ENCODE assay signal across 8 cellular contexts in the genomic region with DNA sequence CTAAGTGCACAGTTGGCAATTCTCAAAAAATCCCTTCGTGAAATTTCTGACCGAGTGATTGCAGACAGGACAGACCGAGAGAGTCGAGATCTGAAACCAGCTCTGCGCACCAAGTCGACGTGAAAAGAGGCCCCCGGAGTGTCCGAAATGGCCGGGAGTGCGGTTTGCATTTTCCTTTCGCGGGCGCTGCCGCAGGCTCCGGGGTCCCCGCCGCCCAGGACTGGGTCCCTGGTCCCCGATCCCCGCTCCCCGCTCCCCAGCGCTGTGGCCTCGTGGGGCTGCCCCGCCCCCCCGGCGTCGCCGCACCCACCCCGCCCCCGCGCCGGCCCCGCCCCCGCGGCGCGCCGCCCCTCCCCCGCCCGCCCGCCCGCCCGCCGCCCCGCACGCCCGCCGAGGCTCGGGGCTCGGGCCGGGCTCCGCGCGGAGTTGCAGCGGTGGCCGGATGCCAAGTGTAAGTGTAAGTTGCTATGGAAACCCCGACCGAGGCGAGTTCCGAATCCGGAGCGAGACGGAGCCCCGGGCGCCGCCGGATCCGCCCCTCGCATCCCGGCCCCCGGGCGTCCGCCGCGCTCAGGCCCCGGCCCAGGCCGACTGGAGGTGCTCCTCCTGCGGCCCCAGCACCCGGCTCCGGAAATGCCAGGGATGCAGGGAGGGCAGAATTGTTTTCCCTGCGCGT. TPM values are rescaled to one million over a fixed set of nuclear protein-coding genes. Genes with fewer than 3 reads are reported as not detected.
DNase-seq lines count a peak whose midpoint lies in the region; ATAC-seq, FAIRE-seq and TF ChIP-seq lines count a peak whose summit lies in the region.

No MANE protein-coding gene starts in this region.

- ATAC-seq in GM19395 (IDR thresholded peaks at IDR 0.05; ENCODE audit: unreplicated experiment) (peak; percentile 49), HG03439 (IDR thresholded peaks at IDR 0.05; ENCODE audit: unreplicated experiment) (peak; percentile 50), naive B cell (ENCODE audit: low read depth in 2 of 2) (peak; percentile 49 to 51)

- peaks cover 0 to 4% (median 0%) of the 10 kb centered on the region in 8 donors for H3K9me3 Mint-ChIP-seq in CD4-positive, alpha-beta memory T cell
- no peaks in the 10 kb centered on the region for H3K9me3 Mint-ChIP-seq in naive B cell
- H3K9me3 Mint-ChIP-seq in type B pancreatic cell: no peaks in the 10 kb centered on the region

- peaks cover 14 to 34% of the 10 kb centered on the region in 2 donors for H3K36me3 Mint-ChIP-seq in CD4-positive, alpha-beta memory T cell
- H3K36me3 Mint-ChIP-seq in naive B cell (peaks cover under 1 to 15% of the 10 kb centered on the region in 2 donors), type B pancreatic cell (peaks cover 17% of the 10 kb centered on the region)

- peak overlapping the region; percentile 81 to 97 (median 91) for H3K27ac Mint-ChIP-seq in CD4-positive, alpha-beta memory T cell
- H3K27ac Mint-ChIP-seq in naive B cell (peak overlapping the region in 5 of 6 donors; percentile 80 to 94 (median 88)), type B pancreatic cell (peak overlapping the region; percentile 82)

- H3K36me3 ChIP-seq in CD4-positive, alpha-beta memory T cell (ENCODE audit: insufficient read depth, low read length): no peaks in the 10 kb centered on the region

- intact Hi-C loops in CD4-positive, alpha-beta memory T cell (cut with micrococcal nuclease): loop anchor here (1.0 to 2.0 kb wide), 2 partner anchors 8 to 387 kb away; no protein-coding TSS in a partner anchor

- H3K27me3 ChIP-seq in CD4-positive, alpha-beta memory T cell (ENCODE audit: insufficient read depth, low read length): no peaks in the 10 kb centered on the region

- H3K4me1 Mint-ChIP-seq in CD4-positive, alpha-beta memory T cell: peaks cover 35 to 44% (median 39%) of the 10 kb centered on the region in 4 donors
- H3K4me1 Mint-ChIP-seq in naive B cell: peaks cover 30 to 37% (median 30%) of the 10 kb centered on the region in 3 donors
- peaks cover 32% of the 10 kb centered on the region for H3K4me1 Mint-ChIP-seq in type B pancreatic cell (ENCODE audit: unreplicated experiment)

- peak overlapping the region; percentile 85 to 94 (median 88) for H3K4me3 Mint-ChIP-seq in CD4-positive, alpha-beta memory T cell
- H3K4me3 Mint-ChIP-seq in naive B cell (peak overlapping the region; percentile 83 to 95 (median 94)), type B pancreatic cell (peak overlapping the region; percentile 93)

- no peak for TF ChIP-seq CTCF in type B pancreatic cell (conservative IDR thresholded peaks at IDR 0.05)

- FAIRE-seq in RCC 7860 (lab: Jason Lieb, UNC): no peak

- peaks cover 10 to 13% of the 10 kb centered on the region in 2 donors for H3K27me3 Mint-ChIP-seq in CD4-positive, alpha-beta memory T cell
- H3K27me3 Mint-ChIP-seq in naive B cell: no peaks in the 10 kb centered on the region
- H3K27me3 Mint-ChIP-seq in type B pancreatic cell: peaks cover 46% of the 10 kb centered on the region

- POLR2A ChIA-PET in CD4-positive, alpha-beta memory T cell (lab: Charles Lee; ENCODE audit: partially characterized antibody): interaction anchor here (0.8 to 4.8 kb wide), 10 partner anchors 7 to 800 kb away, joined by 3 to 53 read pairs (median 8); partner anchors contain the start of genes COMMD3, DNAJC1 and SKIDA1

- CTCF ChIA-PET in CD4-positive, alpha-beta memory T cell (lab: Charles Lee; ENCODE audit: partially characterized antibody): no interaction called here

- peak overlapping the region; percentile 40 to 68 for H3K4me3 ChIP-seq in CD4-positive, alpha-beta memory T cell (ENCODE audit: low read length in 2 of 2)

- H3K4me1 ChIP-seq in CD4-positive, alpha-beta memory T cell (ENCODE audit: insufficient read depth, low read length): peaks cover 39% of the 10 kb centered on the region

- peak; percentile 83 to 86 (median 84) for DNase-seq in CD4-positive, alpha-beta memory T cell
- DNase-seq in RCC 7860 (ENCODE audit: low spot score): peak; percentile 50
- DNase-seq in activated effector memory CD4-positive, alpha-beta T cell treated with anti-CD3 and anti-CD28 coated beads, Interleukin-2, amount 50 U/mL, for 16 hours: peak; percentile 91
- DNase-seq in fibroblast of peridontal ligament (ENCODE audit: extremely low read depth): peak; percentile 57
- DNase-seq in naive B cell: peak; percentile 77
- DNase-seq in type B pancreatic cell (ENCODE audit: extremely low spot score, unreplicated experiment): peak; percentile 84

- peak overlapping the region; percentile 65 for H3K27ac ChIP-seq in CD4-positive, alpha-beta memory T cell (ENCODE audit: low read depth, low read length)

- no peaks in the 10 kb centered on the region for H3K9me3 ChIP-seq in CD4-positive, alpha-beta memory T cell (ENCODE audit: control insufficient read depth in 1 of 2, low read length in 2 of 2)

RNA-seq across cellular contexts. Expression of gene BMI1, which starts 4.5 kb away (rescaled TPM):
- total RNA-seq in CD4-positive, alpha-beta memory T cell: 100 to 1,000 TPM in 1 of 2 experiments, 10 to 100 TPM in 1; 99.0 to 108 TPM
- 10 to 100 TPM; 40.5 to 54.5 TPM for polyA plus RNA-seq in CD4-positive, alpha-beta memory T cell
- 10 to 100 TPM; 28.3 to 45.7 (median 33.3) TPM for polyA plus RNA-seq in naive B cell (ENCODE audit: low read depth in 6 of 6)
- 28.9 and 36.6 TPM in 2 replicates for total RNA-seq in type B pancreatic cell (ENCODE audit: low replicate concordance)

RNA-seq across cellular contexts. Expression of gene COMMD3, which starts 9.2 kb away (rescaled TPM):
- 10 to 100 TPM; 67.9 to 68.5 TPM for total RNA-seq in CD4-positive, alpha-beta memory T cell
- polyA plus RNA-seq in CD4-positive, alpha-beta memory T cell: 10 to 100 TPM; 71.1 to 88.1 TPM
- 100 to 1,000 TPM in 5 of 6 donors, 10 to 100 TPM in 1; 86.5 to 140 (median 110) TPM for polyA plus RNA-seq in naive B cell (ENCODE audit: low read depth in 6 of 6)
- 42.5 and 51.3 TPM in 2 replicates for total RNA-seq in type B pancreatic cell (ENCODE audit: low replicate concordance)

RNA-seq across cellular contexts. Expression of gene SPAG6, which starts 19.9 kb away (rescaled TPM):
- total RNA-seq in CD4-positive, alpha-beta memory T cell: not detected
- polyA plus RNA-seq in CD4-positive, alpha-beta memory T cell: not detected
- not detected for polyA plus RNA-seq in naive B cell (ENCODE audit: low read depth in 6 of 6)
- total RNA-seq in type B pancreatic cell (ENCODE audit: low replicate concordance): 1.9 and 6.6 TPM in 2 replicates

Comparison
In these comparisons a context has a peak if more than half of its experiments do, and no peak if none do; other contexts are left out.
1. Peak in every context shown above with its lines: DNase-seq, ATAC-seq, H3K4me3 ChIP-seq and H3K27ac ChIP-seq.